ENCODE assay signal across 28 cellular contexts in genomic region chr2:3453196-3453845, GRCh38.
DNase-seq lines count a peak whose midpoint lies in the region; ATAC-seq, FAIRE-seq and TF ChIP-seq lines count a peak whose summit lies in the region.
"Had no signal": no experiment of that assay in that cellular context is flagged by ENCODE, and none has a peak within 500 bp of the region (broad histone marks: within the 10 kb centered on the region; RNA-seq: fewer than 3 reads in every experiment).

No MANE protein-coding gene starts in this region.

- no peaks in the 10 kb centered on the region for H3K27me3 ChIP-seq in astrocyte (ENCODE audit: insufficient read depth, low read length)
- H3K27me3 ChIP-seq in right atrium auricular region = no peaks in the 10 kb centered on the region
- H3K27me3 ChIP-seq: colonic mucosa had no signal

- no peak overlapping the region for H3K9ac ChIP-seq in astrocyte (ENCODE audit: low read length)

- H3K4me1 Mint-ChIP-seq in astrocyte (ENCODE audit: low read depth, unreplicated experiment) (peaks cover 13% of the 10 kb centered on the region), progenitor cell of endocrine pancreas (ENCODE audit: low read depth) (no peaks in the 10 kb centered on the region)
- no peaks in the 10 kb centered on the region for H3K4me1 Mint-ChIP-seq in stimulated activated naive B cell treated with anti-CD40 and anti-IgM and Interleukin-4, amounts not matched to agents 10 μg/mL and 1 μg/mL and 100 μg/mL, for 72 hours
- H3K4me1 Mint-ChIP-seq: B cell; mesothelial cell of epicardium; stimulated activated memory B cell treated with anti-CD40 and anti-IgM and Interleukin-4, amounts not matched to agents 10 μg/mL and 1 μg/mL and 100 μg/mL, for 72 hours had no signal

- H3K36me3 Mint-ChIP-seq in astrocyte (ENCODE audit: low read depth, unreplicated experiment) (peaks cover 31% of the 10 kb centered on the region), progenitor cell of endocrine pancreas (ENCODE audit: insufficient read depth) (peaks cover 21% of the 10 kb centered on the region)
- peaks cover 52 to 72% of the 10 kb centered on the region in 2 donors for H3K36me3 Mint-ChIP-seq in stimulated activated naive B cell treated with anti-CD40 and anti-IgM and Interleukin-4, amounts not matched to agents 10 μg/mL and 1 μg/mL and 100 μg/mL, for 72 hours

- FAIRE-seq in astrocyte (lab: Jason Lieb, UNC) = no peak
- FAIRE-seq: A204.1, endometrium, GM12878 had no signal

- H3K4me3 Mint-ChIP-seq in astrocyte (ENCODE audit: unreplicated experiment) (no peak overlapping the region), progenitor cell of endocrine pancreas (ENCODE audit: low read depth) (no peak overlapping the region)
- no peak overlapping the region for H3K4me3 Mint-ChIP-seq in stimulated activated naive B cell treated with anti-CD40 and anti-IgM and Interleukin-4, amounts not matched to agents 10 μg/mL and 1 μg/mL and 100 μg/mL, for 72 hours
- H3K4me3 Mint-ChIP-seq: activated naive CD8-positive, alpha-beta T cell; B cell; mesothelial cell of epicardium; natural killer cell treated with Interleukin-12 subunit alpha and Interleukin-12 subunit beta and Interleukin-15 and Interleukin-18, amount 100 ng/mL, for 72 hours; stimulated activated memory B cell treated with anti-CD40 and anti-IgM and Interleukin-4, amounts not matched to agents 10 μg/mL and 1 μg/mL and 100 μg/mL, for 72 hours had no signal

- no peaks in the 10 kb centered on the region for H3K4me1 ChIP-seq in astrocyte (ENCODE audit: insufficient read depth, low read length)
- peaks cover 0 to 21% of the 10 kb centered on the region in 2 donors for H3K4me1 ChIP-seq in right atrium auricular region
- H3K4me1 ChIP-seq: colonic mucosa had no signal

- H3K27ac ChIP-seq in astrocyte (ENCODE audit: low read depth, low read length) (no peak overlapping the region), right atrium auricular region (peak overlapping the region; percentile 6 to 8)
- H3K27ac ChIP-seq: colonic mucosa, psoas muscle, thoracic aorta had no signal

- TF ChIP-seq CTCF in astrocyte (IDR thresholded peaks at IDR 0.05; ENCODE audit: insufficient read depth, low read depth, low read length) (no peak), right atrium auricular region (IDR thresholded peaks at IDR 0.05) (no peak), progenitor cell of endocrine pancreas (IDR thresholded peaks at IDR 0.05; ENCODE audit: unreplicated experiment) (no peak)

- H3K27me3 Mint-ChIP-seq in astrocyte (ENCODE audit: low read depth, unreplicated experiment) = no peaks in the 10 kb centered on the region
- no peaks in the 10 kb centered on the region for H3K27me3 Mint-ChIP-seq in progenitor cell of endocrine pancreas
- H3K27me3 Mint-ChIP-seq in stimulated activated naive B cell treated with anti-CD40 and anti-IgM and Interleukin-4, amounts not matched to agents 10 μg/mL and 1 μg/mL and 100 μg/mL, for 72 hours = no peaks in the 10 kb centered on the region
- H3K27me3 Mint-ChIP-seq: activated naive CD8-positive, alpha-beta T cell; B cell; natural killer cell treated with Interleukin-12 subunit alpha and Interleukin-12 subunit beta and Interleukin-15 and Interleukin-18, amount 100 ng/mL, for 72 hours; stimulated activated memory B cell treated with anti-CD40 and anti-IgM and Interleukin-4, amounts not matched to agents 10 μg/mL and 1 μg/mL and 100 μg/mL, for 72 hours had no signal

- no peaks in the 10 kb centered on the region for H3K9me3 Mint-ChIP-seq in astrocyte (ENCODE audit: unreplicated experiment)
- H3K9me3 Mint-ChIP-seq in progenitor cell of endocrine pancreas (ENCODE audit: low read depth) = no peaks in the 10 kb centered on the region
- no peaks in the 10 kb centered on the region for H3K9me3 Mint-ChIP-seq in stimulated activated naive B cell treated with anti-CD40 and anti-IgM and Interleukin-4, amounts not matched to agents 10 μg/mL and 1 μg/mL and 100 μg/mL, for 72 hours
- H3K9me3 Mint-ChIP-seq: mesothelial cell of epicardium; natural killer cell treated with Interleukin-12 subunit alpha and Interleukin-12 subunit beta and Interleukin-15 and Interleukin-18, amount 100 ng/mL, for 72 hours; stimulated activated memory B cell treated with anti-CD40 and anti-IgM and Interleukin-4, amounts not matched to agents 10 μg/mL and 1 μg/mL and 100 μg/mL, for 72 hours had no signal

- H3K4me3 ChIP-seq in astrocyte (ENCODE audit: insufficient read depth, low read depth, low read length) = no peak overlapping the region
- no peak overlapping the region for H3K4me3 ChIP-seq in right atrium auricular region
- H3K4me3 ChIP-seq: colonic mucosa, GM12878, psoas muscle, skin epidermis, thoracic aorta had no signal

- no peaks in the 10 kb centered on the region for H3K79me2 ChIP-seq in astrocyte (ENCODE audit: insufficient read depth, low read length)

- ATAC-seq in stimulated activated naive B cell treated with anti-CD40 and anti-IgM and Interleukin-4, amounts not matched to agents 10 μg/mL and 1 μg/mL and 100 μg/mL, for 72 hours (replicated peaks) = no peak
- no peak for ATAC-seq in HG03571 (IDR thresholded peaks at IDR 0.05; ENCODE audit: unreplicated experiment)
- ATAC-seq: GM12878; HCT116; natural killer cell treated with Interleukin-12 subunit alpha and Interleukin-12 subunit beta and Interleukin-15 and Interleukin-18, amount 100 ng/mL, for 72 hours; stimulated activated memory B cell treated with anti-CD40 and anti-IgM and Interleukin-4, amounts not matched to agents 10 μg/mL and 1 μg/mL and 100 μg/mL, for 72 hours had no signal

- H3K9me3 ChIP-seq in astrocyte (ENCODE audit: insufficient read depth, low read depth, low read length) = no peaks in the 10 kb centered on the region
- H3K9me3 ChIP-seq in right atrium auricular region = no peaks in the 10 kb centered on the region
- H3K9me3 ChIP-seq: colonic mucosa, psoas muscle, thoracic aorta had no signal

- DNase-seq in activated CD8-positive, alpha-beta memory T cell treated with anti-CD3 and anti-CD28 coated beads for 24 hours = peak; percentile 35
- DNase-seq in activated CD8-positive, alpha-beta memory T cell treated with anti-CD3 and anti-CD28 coated beads, Interleukin-2, amount 50 U/mL, for 4 hours = no peak
- DNase-seq in astrocyte (ENCODE audit: low read depth) (no peak), right atrium auricular region (ENCODE audit: low spot score) (peak; percentile 57), progenitor cell of endocrine pancreas (ENCODE audit: low spot score, unreplicated experiment) (no peak), KG1 (lab: John Stamatoyannopoulos, UW) (no peak)
- DNase-seq in stimulated activated naive B cell treated with anti-CD40 and anti-IgM and Interleukin-4, amounts not matched to agents 10 μg/mL and 1 μg/mL and 100 μg/mL, for 72 hours = no peak
- DNase-seq: activated CD4-positive, alpha-beta T cell treated with anti-CD3 and anti-CD28 coated beads for 1 hour; colonic mucosa; COR-L47; DMS79 treated with DMSO at 0.1 percent for 48 hours; Karpas-422; NCI-H1694; NCI-H774; SHP77 had no signal

- peak overlapping the region; percentile 26 for H3K27ac Mint-ChIP-seq in astrocyte (ENCODE audit: unreplicated experiment)
- H3K27ac Mint-ChIP-seq in progenitor cell of endocrine pancreas = peak overlapping the region; percentile 60
- H3K27ac Mint-ChIP-seq in stimulated activated naive B cell treated with anti-CD40 and anti-IgM and Interleukin-4, amounts not matched to agents 10 μg/mL and 1 μg/mL and 100 μg/mL, for 72 hours = no peak overlapping the region
- H3K27ac Mint-ChIP-seq: activated naive CD8-positive, alpha-beta T cell; B cell; mesothelial cell of epicardium; natural killer cell treated with Interleukin-12 subunit alpha and Interleukin-12 subunit beta and Interleukin-15 and Interleukin-18, amount 100 ng/mL, for 72 hours; stimulated activated memory B cell treated with anti-CD40 and anti-IgM and Interleukin-4, amounts not matched to agents 10 μg/mL and 1 μg/mL and 100 μg/mL, for 72 hours had no signal

- H4K20me1 ChIP-seq in astrocyte (ENCODE audit: insufficient read depth, low read length) = peaks cover 17% of the 10 kb centered on the region

- H3K36me3 ChIP-seq in astrocyte (ENCODE audit: insufficient read depth, low read length) = peaks cover 9% of the 10 kb centered on the region
- peaks cover 28% of the 10 kb centered on the region for H3K36me3 ChIP-seq in right atrium auricular region
- H3K36me3 ChIP-seq: colonic mucosa had no signal

- H3K4me2 ChIP-seq in astrocyte (ENCODE audit: low read length) = no peak overlapping the region

- H2AFZ ChIP-seq in astrocyte (ENCODE audit: low read depth, low read length) = no peak overlapping the region

Comparison
In these comparisons a context has a peak if more than half of its experiments do, and no peak if none do; other contexts are left out.
1. DNase-seq: peak in activated CD8-positive, alpha-beta memory T cell treated with anti-CD3 and anti-CD28 coated beads for 24 hours (single experiment) and right atrium auricular region (single experiment); none in activated CD8-positive, alpha-beta memory T cell treated with anti-CD3 and anti-CD28 coated beads, Interleukin-2, amount 50 U/mL, for 4 hours (single experiment), astrocyte (single experiment), progenitor cell of endocrine pancreas (single experiment), KG1 (single experiment) and stimulated activated naive B cell treated with anti-CD40 and anti-IgM and Interleukin-4, amounts not matched to agents 10 μg/mL and 1 μg/mL and 100 μg/mL, for 72 hours (single experiment).